ENCODE assay signal across 24 cellular contexts in genomic region chr17:12342161-12342560, GRCh38.
"Had no signal": no experiment of that assay in that cellular context is flagged by ENCODE, and none has a peak within 500 bp of the region (broad histone marks: within the 10 kb centered on the region; RNA-seq: fewer than 3 reads in every experiment).

No MANE protein-coding gene starts in this region.

- H3K27ac Mint-ChIP-seq: activated CD8-positive, alpha-beta T cell treated with anti-CD3 and anti-CD28 coated beads, Interleukin-2, amount 10 ng/mL, durations not matched to agents 7 days and 5 days; activated naive CD8-positive, alpha-beta T cell treated with anti-CD3 and anti-CD28 coated beads, Interleukin-2, amount 10 ng/mL, durations not matched to agents 7 days and 5 days had no signal

- H3K36me3 Mint-ChIP-seq: activated naive CD8-positive, alpha-beta T cell treated with anti-CD3 and anti-CD28 coated beads, Interleukin-2, amount 10 ng/mL, durations not matched to agents 7 days and 5 days had no signal

- DNase-seq: activated CD4-positive, CD25-positive, alpha-beta regulatory T cell; activated CD8-positive, alpha-beta memory T cell treated with anti-CD3 and anti-CD28 coated beads, Interleukin-2, amount 50 U/mL, for 48 hours; activated CD8-positive, alpha-beta T cell treated with anti-CD3 and anti-CD28 coated beads, Interleukin-2, amount 10 ng/mL, durations not matched to agents 7 days and 5 days; activated naive CD4-positive, alpha-beta T cell treated with anti-CD3 and anti-CD28 coated beads, Interleukin-2, amount 50 U/mL, for 16 hours; activated naive CD8-positive, alpha-beta T cell treated with anti-CD3 and anti-CD28 coated beads, Interleukin-2, amount 10 ng/mL, durations not matched to agents 7 days and 5 days; activated T-cell treated with anti-CD3 and anti-CD28 coated beads, Interleukin-2, amount 50 U/mL, for 1 hour; anterior cingulate cortex; cerebellar nuclear complex; MM.1S; NCI-H1105 treated with DMSO at 0.1 percent for 48 hours; NCI-H1436 treated with DMSO at 0.1 percent for 48 hours; NCI-H187 treated with DMSO at 0.1 percent for 48 hours; NCI-H2081 treated with DMSO at 0.1 percent for 48 hours; NCI-H446 treated with DMSO at 0.1 percent for 48 hours; NCI-H524 treated with DMSO at 0.1 percent for 48 hours; NCI-H748 treated with DMSO at 0.1 percent for 48 hours; OCI-M1; SW 1271 had no signal

- H3K4me3 ChIP-seq: adrenal gland, K562, SJSA1 had no signal

- ATAC-seq: activated CD8-positive, alpha-beta T cell treated with anti-CD3 and anti-CD28 coated beads, Interleukin-2, amount 10 ng/mL, durations not matched to agents 7 days and 5 days; Panc1; Right ventricle myocardium inferior; SK-N-SH treated with all-trans-retinoic acid at 6 μM for 48 hours had no signal

- H3K27ac ChIP-seq: adrenal gland, SJSA1 had no signal

- H3K9me3 ChIP-seq: adrenal gland, SJSA1 had no signal

- H3K27me3 Mint-ChIP-seq: activated naive CD8-positive, alpha-beta T cell treated with anti-CD3 and anti-CD28 coated beads, Interleukin-2, amount 10 ng/mL, durations not matched to agents 7 days and 5 days had no signal

- H3K4me1 ChIP-seq: adrenal gland, SJSA1 had no signal

- H3K36me3 ChIP-seq: adrenal gland, SJSA1 had no signal

- H3K4me3 Mint-ChIP-seq: activated CD8-positive, alpha-beta T cell treated with anti-CD3 and anti-CD28 coated beads, Interleukin-2, amount 10 ng/mL, durations not matched to agents 7 days and 5 days; activated naive CD8-positive, alpha-beta T cell treated with anti-CD3 and anti-CD28 coated beads, Interleukin-2, amount 10 ng/mL, durations not matched to agents 7 days and 5 days had no signal

- H3K4me1 Mint-ChIP-seq: activated naive CD8-positive, alpha-beta T cell treated with anti-CD3 and anti-CD28 coated beads, Interleukin-2, amount 10 ng/mL, durations not matched to agents 7 days and 5 days had no signal

- H3K27me3 ChIP-seq: adrenal gland, SJSA1 had no signal
